In the genomic region with DNA sequence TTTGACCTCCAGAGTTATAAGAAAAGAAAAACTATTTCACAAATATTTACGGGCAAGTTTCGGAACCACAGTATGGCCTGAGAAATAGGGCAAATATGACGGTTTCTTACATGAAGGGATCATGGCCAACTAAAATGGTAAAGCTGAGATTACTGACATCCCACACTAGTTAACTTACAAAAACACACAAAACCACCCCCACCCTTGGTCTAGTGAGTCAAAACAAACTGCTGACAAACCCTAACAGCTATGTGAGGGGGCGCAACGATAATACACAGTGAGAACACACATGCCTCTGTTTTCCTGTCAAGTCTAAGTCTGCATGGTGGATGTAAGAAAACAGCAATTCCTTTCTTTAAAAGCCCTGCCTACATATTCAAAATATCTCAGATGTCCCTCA, we compare ENCODE assay signal across 8 cellular contexts. TPM values are rescaled to one million over a fixed set of nuclear protein-coding genes. Genes with fewer than 3 reads are reported as not detected.
DNase-seq lines count a peak whose midpoint lies in the region; ATAC-seq and TF ChIP-seq lines count a peak whose summit lies in the region.

No MANE protein-coding gene starts in this region.

- DNase-seq in AG10803 (ENCODE audit: low read depth) (peak; percentile 29), dedifferentiated amniotic fluid mesenchymal stem cell (ENCODE audit: extremely low spot score) (peak; percentile 72), mesenteric fat pad (ENCODE audit: low spot score) (no peak), cortex of kidney (lab: John Stamatoyannopoulos, UW) (no peak)
- DNase-seq in stimulated activated naive B cell treated with anti-CD40 and anti-IgM and Interleukin-4, amounts not matched to agents 10 μg/mL and 1 μg/mL and 100 μg/mL, for 72 hours, result no peak

- peak overlapping the region; percentile 46 to 50 for H3K4me3 Mint-ChIP-seq in stimulated activated naive B cell treated with anti-CD40 and anti-IgM and Interleukin-4, amounts not matched to agents 10 μg/mL and 1 μg/mL and 100 μg/mL, for 72 hours

- ATAC-seq in GM19351 (IDR thresholded peaks at IDR 0.05; ENCODE audit: unreplicated experiment) (peak; percentile 69), HG03521 (IDR thresholded peaks at IDR 0.05; ENCODE audit: unreplicated experiment) (peak; percentile 41), HG03469 (IDR thresholded peaks at IDR 0.05; ENCODE audit: unreplicated experiment) (no peak)
- peak in 1 of 2 donors; percentile 31 for ATAC-seq in stimulated activated naive B cell treated with anti-CD40 and anti-IgM and Interleukin-4, amounts not matched to agents 10 μg/mL and 1 μg/mL and 100 μg/mL, for 72 hours (replicated peaks)

- H3K9me3 Mint-ChIP-seq in stimulated activated naive B cell treated with anti-CD40 and anti-IgM and Interleukin-4, amounts not matched to agents 10 μg/mL and 1 μg/mL and 100 μg/mL, for 72 hours, result no peaks in the 10 kb centered on the region

- peaks cover 26 to 54% of the 10 kb centered on the region in 2 donors for H3K4me1 Mint-ChIP-seq in stimulated activated naive B cell treated with anti-CD40 and anti-IgM and Interleukin-4, amounts not matched to agents 10 μg/mL and 1 μg/mL and 100 μg/mL, for 72 hours

- H3K36me3 Mint-ChIP-seq in stimulated activated naive B cell treated with anti-CD40 and anti-IgM and Interleukin-4, amounts not matched to agents 10 μg/mL and 1 μg/mL and 100 μg/mL, for 72 hours, result peaks cover 14 to 22% of the 10 kb centered on the region in 2 donors

- no peak overlapping the region for H3K4me3 ChIP-seq in AG10803 (ENCODE audit: low read length)

- no peaks in the 10 kb centered on the region for H3K27me3 Mint-ChIP-seq in stimulated activated naive B cell treated with anti-CD40 and anti-IgM and Interleukin-4, amounts not matched to agents 10 μg/mL and 1 μg/mL and 100 μg/mL, for 72 hours

- no peak for TF ChIP-seq CTCF in AG10803 (conservative IDR thresholded peaks at IDR 0.05; ENCODE audit: low read length)

- no peak overlapping the region for H3K27ac Mint-ChIP-seq in stimulated activated naive B cell treated with anti-CD40 and anti-IgM and Interleukin-4, amounts not matched to agents 10 μg/mL and 1 μg/mL and 100 μg/mL, for 72 hours

RNA-seq across cellular contexts. Expression of a gene that starts 32.3 kb away (rescaled TPM):
- 97.9 TPM for total RNA-seq in mesenteric fat pad

Comparison
In these comparisons a context has a peak if more than half of its experiments do, and no peak if none do; other contexts are left out.
1. DNase-seq: peak in AG10803 (single experiment) and dedifferentiated amniotic fluid mesenchymal stem cell (single experiment); none in stimulated activated naive B cell treated with anti-CD40 and anti-IgM and Interleukin-4, amounts not matched to agents 10 μg/mL and 1 μg/mL and 100 μg/mL, for 72 hours (single experiment), mesenteric fat pad (single experiment) and cortex of kidney (single experiment).